Comparison of ENCODE assay signal across 17 cellular contexts in genomic region chr17:304461-304860, GRCh38. TPM values are rescaled to one million over a fixed set of nuclear protein-coding genes. Genes with fewer than 3 reads are reported as not detected.
DNase-seq lines count a peak whose midpoint lies in the region; ATAC-seq, FAIRE-seq and TF ChIP-seq lines count a peak whose summit lies in the region.
"Had no signal": no experiment of that assay in that cellular context is flagged by ENCODE, and none has a peak within 500 bp of the region (broad histone marks: within the 10 kb centered on the region; RNA-seq: fewer than 3 reads in every experiment).

No MANE protein-coding gene starts in this region.

- intact Hi-C loops in right cardiac atrium (cut with DNase I): no loop called here

- H3K4me3 ChIP-seq in BLaER1 (no peak overlapping the region), WERI-Rb-1 (ENCODE audit: low read depth, low read length) (no peak overlapping the region), right cardiac atrium (ENCODE audit: low read length) (no peak overlapping the region), neuron (ENCODE audit: low read length) (no peak overlapping the region)

- TF ChIP-seq CTCF in WERI-Rb-1 (IDR thresholded peaks at IDR 0.05; ENCODE audit: low read depth, low read length): no peak
- TF ChIP-seq CTCF in D721Med (IDR thresholded peaks at IDR 0.05; ENCODE audit: insufficient read depth, missing control alignments): no peak
- no peak for TF ChIP-seq CTCF in GM20000 (IDR thresholded peaks at IDR 0.05; ENCODE audit: extremely low read depth, missing control alignments)

- peaks cover 92% of the 10 kb centered on the region for H3K4me1 ChIP-seq in BLaER1
- H3K4me1 ChIP-seq in right cardiac atrium (ENCODE audit: control insufficient read depth, insufficient read depth, low read length): no peaks in the 10 kb centered on the region
- H3K4me1 ChIP-seq in neuron (ENCODE audit: insufficient read depth, low read length): peaks cover 22% of the 10 kb centered on the region

- H3K27me3 ChIP-seq in BLaER1 (no peaks in the 10 kb centered on the region), WERI-Rb-1 (ENCODE audit: insufficient read depth, low read depth, severe bottlenecking) (no peaks in the 10 kb centered on the region), right cardiac atrium (ENCODE audit: control insufficient read depth, insufficient read depth) (no peaks in the 10 kb centered on the region), neuron (ENCODE audit: insufficient read depth, low read length) (no peaks in the 10 kb centered on the region)

- DNase-seq in WERI-Rb-1: no peak
- DNase-seq in right cardiac atrium: peak; percentile 46 to 72 (median 71)
- DNase-seq in NCI-H1048 (lab: John Stamatoyannopoulos, UW): no peak
- no peak for DNase-seq in D721Med (ENCODE audit: insufficient read length, low spot score)
- DNase-seq in GM20000 (ENCODE audit: low spot score): no peak
- DNase-seq: activated effector memory CD4-positive, alpha-beta T cell treated with anti-CD3 and anti-CD28 coated beads, Interleukin-2, amount 50 U/mL, for 16 hours; effector CD4-positive, alpha-beta T cell; naive thymus-derived CD8-positive, alpha-beta T cell; NCI-H510A; stimulated activated naive CD8-positive, alpha-beta T cell treated with anti-CD3 and anti-CD28 coated beads, Interleukin-15, Interleukin-2, amounts not matched to agents 100 U/mL and 50 U/mL, for 24 hours had no signal

- H3K36me3 ChIP-seq in BLaER1 (no peaks in the 10 kb centered on the region), WERI-Rb-1 (peaks cover 10% of the 10 kb centered on the region), neuron (ENCODE audit: insufficient read depth, low read length) (no peaks in the 10 kb centered on the region)

- H3K9ac ChIP-seq in BLaER1: peak overlapping the region; percentile 62

- peak overlapping the region; percentile 39 for H2AFZ ChIP-seq in neuron (ENCODE audit: low read depth, low read length)

- ATAC-seq in right cardiac atrium (peak in 1 of 2 donors; percentile 16), HG03565 (IDR thresholded peaks at IDR 0.05; ENCODE audit: unreplicated experiment) (no peak)
- ATAC-seq: SK-N-SH treated with all-trans-retinoic acid at 6 μM for 48 hours; stimulated activated naive CD8-positive, alpha-beta T cell treated with anti-CD3 and anti-CD28 coated beads, Interleukin-15, Interleukin-2, amounts not matched to agents 100 U/mL and 50 U/mL, for 24 hours had no signal

- H3K9me3 ChIP-seq in BLaER1: no peaks in the 10 kb centered on the region
- no peaks in the 10 kb centered on the region for H3K9me3 ChIP-seq in WERI-Rb-1 (ENCODE audit: severe bottlenecking)
- no peaks in the 10 kb centered on the region for H3K9me3 ChIP-seq in right cardiac atrium (ENCODE audit: control insufficient read depth, low read length)
- no peaks in the 10 kb centered on the region for H3K9me3 ChIP-seq in neuron (ENCODE audit: low read length)

- WGBS in right cardiac atrium: 52% methylated on average over 10 of the region's 10 CpGs

- peak overlapping the region; percentile 71 for H3K27ac ChIP-seq in BLaER1
- peak overlapping the region; percentile 61 for H3K27ac ChIP-seq in WERI-Rb-1
- no peak overlapping the region for H3K27ac ChIP-seq in right cardiac atrium (ENCODE audit: low read length)

- no peak for FAIRE-seq in D721Med (lab: Jason Lieb, UNC)
- FAIRE-seq: astrocyte, small intestine, TTC549 had no signal

- peaks cover 30% of the 10 kb centered on the region; the same call in 1 of the 2 replicates for H4K20me1 ChIP-seq in BLaER1

- peak overlapping the region; percentile 76 for H3K4me2 ChIP-seq in BLaER1

RNA-seq across cellular contexts. Expression of gene RPH3AL, which starts 48.1 kb away (rescaled TPM):
- 10 to 100 TPM in 2 of 4 donors, 1 to 10 TPM in 2; 4.7 to 11.5 (median 10.2) TPM for total RNA-seq in right cardiac atrium
- polyA plus RNA-seq in right cardiac atrium: 6.7 TPM

Comparison
In these comparisons a context has a peak if more than half of its experiments do, and no peak if none do; other contexts are left out.
1. DNase-seq: peak in right cardiac atrium (3 of 3); none in WERI-Rb-1 (single experiment), NCI-H1048 (single experiment), D721Med (single experiment) and GM20000 (single experiment).